ENCODE assay signal across 18 cellular contexts in genomic region chr9:78909566-78909965, GRCh38.
"Had no signal": no experiment of that assay in that cellular context is flagged by ENCODE, and none has a peak within 500 bp of the region (broad histone marks: within the 10 kb centered on the region; RNA-seq: fewer than 3 reads in every experiment).

No MANE protein-coding gene starts in this region.

- H3K4me1 ChIP-seq: prostate gland, stomach, vagina had no signal

- H3K36me3 ChIP-seq: prostate gland, stomach, vagina had no signal

- H3K27ac ChIP-seq: prostate gland, skin epidermis, stomach, vagina had no signal

- ATAC-seq: activated CD8-positive, alpha-beta memory T cell treated with anti-CD3 and anti-CD28 coated beads, Interleukin-2, amount 10 ng/mL, durations not matched to agents 7 days and 5 days; mucosa of descending colon; right cardiac atrium had no signal

- H3K27me3 ChIP-seq: stomach, vagina had no signal

- DNase-seq: activated B cell treated with CpG ODN at 0.5 μM for 24 hours; activated CD4-positive, alpha-beta memory T cell treated with anti-CD3 and anti-CD28 coated beads, Interleukin-2, amount 10 ng/mL, durations not matched to agents 7 days and 5 days; activated CD4-positive, alpha-beta T cell treated with anti-CD3 and anti-CD28 coated beads for 4 hours; activated CD8-positive, alpha-beta memory T cell treated with anti-CD3 and anti-CD28 coated beads, Interleukin-2, amount 10 ng/mL, durations not matched to agents 7 days and 5 days; activated naive CD4-positive, alpha-beta T cell treated with Interleukin-2 at 50 U/mL for 16 hours; activated naive CD8-positive, alpha-beta T cell treated with anti-CD3 and anti-CD28 coated beads, Interleukin-2, amount 10 ng/mL, durations not matched to agents 7 days and 5 days; cerebellar nuclear complex; cortex of kidney; immature natural killer cell; mesenchymal stem cell; mucosa of descending colon; naive B cell; right cardiac atrium; stomach; trophoblast cell had no signal

- H3K4me3 ChIP-seq: mucosa of descending colon, prostate gland, skin epidermis, stomach, vagina had no signal

- H3K9me3 ChIP-seq: mucosa of descending colon, prostate gland, vagina had no signal
